34 cellular contexts compared by ENCODE assay signal in genomic region chr7:125490167-125490566, GRCh38.
"Had no signal": no experiment of that assay in that cellular context is flagged by ENCODE, and none has a peak within 500 bp of the region (broad histone marks: within the 10 kb centered on the region; RNA-seq: fewer than 3 reads in every experiment).

No MANE protein-coding gene starts in this region.

- DNase-seq: Karpas-422, Kasumi-1, MG63, MM.1S, MV-4-11, NCI-H1048, NCI-H1092, NCI-H1105, NCI-H1105 treated with DMSO at 0.1 percent for 48 hours, NCI-H1417, NCI-H1417 treated with DMSO at 0.1 percent for 48 hours, NCI-H1436, NCI-H1436 treated with DMSO at 0.1 percent for 48 hours, NCI-H146, NCI-H1694, NCI-H1694 treated with DMSO at 0.1 percent for 48 hours, NCI-H187, NCI-H187 treated with DMSO at 0.1 percent for 48 hours, NCI-H1930, NCI-H2029, NCI-H2029 treated with DMSO at 0.1 percent for 48 hours, NCI-H2081, NCI-H2081 treated with DMSO at 0.1 percent for 48 hours, NCI-H2107, NCI-H2171, NCI-H2171 treated with DMSO at 0.1 percent for 48 hours, NCI-H2227 treated with DMSO at 0.1 percent for 48 hours, NCI-H226, NCI-H345, NCI-H446, NCI-H446 treated with DMSO at 0.1 percent for 48 hours, NCI-H510A, NCI-H510A treated with DMSO at 0.1 percent for 48 hours had no signal

- H3K27ac ChIP-seq: KMS-11 had no signal

- H3K4me3 ChIP-seq: MG63 had no signal

- H3K4me2 ChIP-seq: KMS-11 had no signal

- H3K36me3 ChIP-seq: MG63 had no signal

- H3K9me3 ChIP-seq: MG63 had no signal

- H3K27me3 ChIP-seq: MG63 had no signal

- H3K9ac ChIP-seq: KMS-11 had no signal
